In genomic region chr10:60495357-60495756, GRCh38 we compare ENCODE assay signal across 14 cellular contexts.
A peak's percentile ranks its signal among the peaks of the same experiment; 100 is the strongest.
DNase-seq lines count a peak whose midpoint lies in the region; ATAC-seq and TF ChIP-seq lines count a peak whose summit lies in the region.
"Had no signal": no experiment of that assay in that cellular context is flagged by ENCODE, and none has a peak within 500 bp of the region (broad histone marks: within the 10 kb centered on the region; RNA-seq: fewer than 3 reads in every experiment).

No MANE protein-coding gene starts in this region.

- no peak overlapping the region for H3K27ac ChIP-seq in cardiac muscle cell
- no peak overlapping the region for H3K27ac ChIP-seq in right atrium auricular region
- H3K27ac ChIP-seq in brain microvascular endothelial cell = no peak overlapping the region
- H3K27ac ChIP-seq in suprapubic skin = no peak overlapping the region
- H3K27ac ChIP-seq: ascending aorta, pancreas, PC-9, thoracic aorta had no signal

- peaks cover 10% of the 10 kb centered on the region for H3K4me1 ChIP-seq in cardiac muscle cell (ENCODE audit: low read depth)
- H3K4me1 ChIP-seq in right atrium auricular region = peaks cover 0 to 1% of the 10 kb centered on the region in 2 donors
- no peaks in the 10 kb centered on the region for H3K4me1 ChIP-seq in suprapubic skin
- H3K4me1 ChIP-seq: ascending aorta, pancreas had no signal

- H3K36me3 ChIP-seq in cardiac muscle cell (no peaks in the 10 kb centered on the region), right atrium auricular region (no peaks in the 10 kb centered on the region), brain microvascular endothelial cell (replicated peaks) (no peaks in the 10 kb centered on the region), kidney epithelial cell (ENCODE audit: control insufficient read depth, insufficient read depth, low read length) (no peaks in the 10 kb centered on the region), suprapubic skin (no peaks in the 10 kb centered on the region)
- H3K36me3 ChIP-seq: ascending aorta, pancreas, thoracic aorta had no signal

- peak; percentile 10 for TF ChIP-seq CTCF in cardiac muscle cell (IDR thresholded peaks at IDR 0.05; ENCODE audit: low read depth, low read length)
- TF ChIP-seq CTCF in right atrium auricular region (IDR thresholded peaks at IDR 0.05) = no peak
- TF ChIP-seq CTCF in brain microvascular endothelial cell (IDR thresholded peaks at IDR 0.05; ENCODE audit: low read depth, low read length, missing control alignments) = peak; percentile 48
- TF ChIP-seq CTCF in kidney epithelial cell (IDR thresholded peaks at IDR 0.05; ENCODE audit: insufficient read depth, low read length, poor library complexity, severe bottlenecking) = peak; percentile 16
- TF ChIP-seq CTCF in suprapubic skin (IDR thresholded peaks at IDR 0.05) = no peak

- ATAC-seq in HG03175 (IDR thresholded peaks at IDR 0.05; ENCODE audit: unreplicated experiment) = no peak
- ATAC-seq: activated T-cell treated with anti-CD3 and anti-CD28 coated beads, Interleukin-2, amount 50 U/mL, for 72 hours; pancreas; T-cell had no signal

- H3K9me3 ChIP-seq in cardiac muscle cell (ENCODE audit: low read depth) = no peaks in the 10 kb centered on the region
- no peaks in the 10 kb centered on the region for H3K9me3 ChIP-seq in right atrium auricular region
- H3K9me3 ChIP-seq in suprapubic skin = no peaks in the 10 kb centered on the region
- H3K9me3 ChIP-seq: ascending aorta, pancreas, thoracic aorta had no signal

- H3K27me3 ChIP-seq in cardiac muscle cell = no peaks in the 10 kb centered on the region
- H3K27me3 ChIP-seq in right atrium auricular region = no peaks in the 10 kb centered on the region
- no peaks in the 10 kb centered on the region for H3K27me3 ChIP-seq in brain microvascular endothelial cell (replicated peaks)
- H3K27me3 ChIP-seq in kidney epithelial cell (ENCODE audit: control insufficient read depth, insufficient read depth, low read length) = no peaks in the 10 kb centered on the region
- no peaks in the 10 kb centered on the region for H3K27me3 ChIP-seq in suprapubic skin
- H3K27me3 ChIP-seq: ascending aorta, pancreas had no signal

- WGBS in suprapubic skin = 46% methylated on average over 1 of the region's 1 CpG

- no peak overlapping the region for H3K4me3 ChIP-seq in cardiac muscle cell
- no peak overlapping the region for H3K4me3 ChIP-seq in right atrium auricular region
- H3K4me3 ChIP-seq in brain microvascular endothelial cell (ENCODE audit: low read depth, low read length) = no peak overlapping the region
- H3K4me3 ChIP-seq in kidney epithelial cell (ENCODE audit: low read depth, low read length) = no peak overlapping the region
- H3K4me3 ChIP-seq in suprapubic skin = no peak overlapping the region
- H3K4me3 ChIP-seq: ascending aorta, pancreas, PC-9, thoracic aorta had no signal

- in situ Hi-C loops in brain microvascular endothelial cell (cut with HindIII; ENCODE audit: low pct_ligation_motif_present, low sequenced_read_pairs) = no loop called here

- DNase-seq in cardiac muscle cell (ENCODE audit: low read depth in 1 of 2, low spot score in 1 of 2) (no peak), right atrium auricular region (ENCODE audit: low spot score) (no peak), brain microvascular endothelial cell (peak; percentile 51), kidney epithelial cell (ENCODE audit: low read depth) (no peak), activated T-cell treated with anti-CD3 and anti-CD28 coated beads for 4 hours (no peak), suprapubic skin (ENCODE audit: low spot score in 2 of 2) (no peak)
- no peak for DNase-seq in activated effector memory CD4-positive, alpha-beta T cell treated with Interleukin-2 at 50 U/mL for 16 hours
- DNase-seq: activated T-cell treated with anti-CD3 and anti-CD28 coated beads, Interleukin-2, amount 50 U/mL, for 72 hours; pancreas; T-cell had no signal

- no peak for TF ChIP-seq EP300 in suprapubic skin (IDR thresholded peaks at IDR 0.05)

- TF ChIP-seq POLR2A in suprapubic skin (IDR thresholded peaks at IDR 0.05) = no peak

Comparison
In these comparisons a context has a peak if more than half of its experiments do, and no peak if none do; other contexts are left out.
1. CTCF ChIP-seq: peak in cardiac muscle cell (single experiment), brain microvascular endothelial cell (single experiment) and kidney epithelial cell (single experiment); none in right atrium auricular region (0 of 2) and suprapubic skin (0 of 2).